Comparison of ENCODE assay signal across 1 cellular context in the genomic region with DNA sequence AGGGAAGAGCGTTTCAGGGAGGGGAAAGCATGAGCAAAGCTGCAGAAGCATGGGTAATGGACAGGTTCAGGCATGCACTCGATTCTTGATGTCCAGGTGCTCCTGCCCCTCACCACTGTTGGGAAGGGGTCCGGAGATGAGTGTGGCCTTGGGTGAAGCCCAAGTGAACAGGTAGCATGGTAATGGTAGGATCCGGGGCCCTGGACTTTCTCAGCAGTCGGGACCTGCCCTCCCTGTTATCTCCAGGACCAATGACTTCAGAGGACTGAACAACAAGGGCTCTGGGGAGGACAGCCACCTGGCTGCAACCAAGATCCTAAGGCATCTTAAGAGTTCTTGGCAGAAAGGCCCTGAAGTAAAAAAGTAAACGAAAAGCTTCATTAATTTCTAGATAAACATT.
TF ChIP-seq lines count a peak whose summit lies in the region.

No MANE protein-coding gene starts in this region.

TF ChIP-seq in IMR-90, 13 proteins besides CTCF, POLR2A, EP300 and RAD21 (continued from another document):
- TF ChIP-seq, protein P1, sequence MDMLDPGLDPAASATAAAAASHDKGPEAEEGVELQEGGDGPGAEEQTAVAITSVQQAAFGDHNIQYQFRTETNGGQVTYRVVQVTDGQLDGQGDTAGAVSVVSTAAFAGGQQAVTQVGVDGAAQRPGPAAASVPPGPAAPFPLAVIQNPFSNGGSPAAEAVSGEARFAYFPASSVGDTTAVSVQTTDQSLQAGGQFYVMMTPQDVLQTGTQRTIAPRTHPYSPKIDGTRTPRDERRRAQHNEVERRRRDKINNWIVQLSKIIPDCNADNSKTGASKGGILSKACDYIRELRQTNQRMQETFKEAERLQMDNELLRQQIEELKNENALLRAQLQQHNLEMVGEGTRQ (IDR thresholded peaks at IDR 0.05; ENCODE audit: low read depth, low read length) = no peak
- TF ChIP-seq, protein P2, sequence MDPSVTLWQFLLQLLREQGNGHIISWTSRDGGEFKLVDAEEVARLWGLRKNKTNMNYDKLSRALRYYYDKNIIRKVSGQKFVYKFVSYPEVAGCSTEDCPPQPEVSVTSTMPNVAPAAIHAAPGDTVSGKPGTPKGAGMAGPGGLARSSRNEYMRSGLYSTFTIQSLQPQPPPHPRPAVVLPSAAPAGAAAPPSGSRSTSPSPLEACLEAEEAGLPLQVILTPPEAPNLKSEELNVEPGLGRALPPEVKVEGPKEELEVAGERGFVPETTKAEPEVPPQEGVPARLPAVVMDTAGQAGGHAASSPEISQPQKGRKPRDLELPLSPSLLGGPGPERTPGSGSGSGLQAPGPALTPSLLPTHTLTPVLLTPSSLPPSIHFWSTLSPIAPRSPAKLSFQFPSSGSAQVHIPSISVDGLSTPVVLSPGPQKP (IDR thresholded peaks at IDR 0.05; ENCODE audit: borderline replicate concordance, low read depth, low read length) = no peak
- no peak for TF ChIP-seq CHD1 (IDR thresholded peaks at IDR 0.05; ENCODE audit: low read depth, low read length)
- no peak for TF ChIP-seq MAZ (IDR thresholded peaks at IDR 0.05; ENCODE audit: borderline replicate concordance, low read depth, low read length)
- no peak for TF ChIP-seq MAFK (IDR thresholded peaks at IDR 0.05; ENCODE audit: low read depth, low read length)
- TF ChIP-seq SMC3 (IDR thresholded peaks at IDR 0.05; ENCODE audit: low read depth, low read length) = no peak
- no peak for TF ChIP-seq NFE2L2 (IDR thresholded peaks at IDR 0.05; ENCODE audit: low read depth, low read length)
- no peak for TF ChIP-seq BHLHE40 (IDR thresholded peaks at IDR 0.05; ENCODE audit: low read depth, low read length)
- TF ChIP-seq CEBPB (IDR thresholded peaks at IDR 0.05; ENCODE audit: low read depth, low read length) = no peak
- TF ChIP-seq FOS (IDR thresholded peaks at IDR 0.05; ENCODE audit: low read depth, low read length) = no peak
- TF ChIP-seq RFX5 (IDR thresholded peaks at IDR 0.05; ENCODE audit: low read depth, low read length) = no peak
- TF ChIP-seq RCOR1 (IDR thresholded peaks at IDR 0.05; ENCODE audit: insufficient replicate concordance, low read length) = no peak
